ENCODE assay signal across 16 cellular contexts in the genomic region with DNA sequence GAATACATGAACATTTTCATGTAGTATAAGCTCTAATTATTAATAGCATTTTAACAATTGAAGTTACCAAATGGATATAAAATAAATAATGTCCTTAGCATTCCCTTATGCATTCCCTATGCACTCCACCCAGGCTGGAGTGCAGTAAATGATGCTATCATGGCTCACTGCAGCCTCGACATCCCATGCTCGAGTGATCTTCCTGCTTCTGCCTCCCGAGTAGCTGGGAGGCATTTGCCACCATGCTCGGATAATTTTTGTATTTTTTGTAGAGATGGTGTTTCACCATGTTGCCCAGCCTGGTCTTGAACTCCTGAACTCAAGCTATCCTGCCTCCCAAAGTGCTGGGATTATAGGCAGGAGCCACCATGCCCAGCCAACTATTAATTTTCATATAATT.
DNase-seq lines count a peak whose midpoint lies in the region; ATAC-seq and TF ChIP-seq lines count a peak whose summit lies in the region.
"Had no signal": no experiment of that assay in that cellular context is flagged by ENCODE, and none has a peak within 500 bp of the region (broad histone marks: within the 10 kb centered on the region; RNA-seq: fewer than 3 reads in every experiment).

No MANE protein-coding gene starts in this region.

- H3K27ac Mint-ChIP-seq in HFFc6: peak overlapping the region; percentile 94
- H3K27ac Mint-ChIP-seq: CD8-positive, alpha-beta T cell; T-cell had no signal

- H3K36me3 ChIP-seq in RWPE2 (ENCODE audit: low read depth) (peaks cover 10% of the 10 kb centered on the region), thyroid gland (peaks cover 0 to 9% of the 10 kb centered on the region in 2 donors)

- peaks cover 10% of the 10 kb centered on the region for H3K4me1 Mint-ChIP-seq in HFFc6 (ENCODE audit: low read depth)
- H3K4me1 Mint-ChIP-seq: T-cell had no signal

- H3K9me3 Mint-ChIP-seq in HFFc6: no peaks in the 10 kb centered on the region
- H3K9me3 Mint-ChIP-seq: CD8-positive, alpha-beta T cell; T-cell had no signal

- H3K27me3 ChIP-seq in RWPE2 (ENCODE audit: insufficient read depth, poor library complexity, severe bottlenecking) (no peaks in the 10 kb centered on the region), thyroid gland (no peaks in the 10 kb centered on the region)

- no peak for ATAC-seq in RWPE2 (ENCODE audit: low read depth)
- ATAC-seq: CD8-positive, alpha-beta T cell; T-cell had no signal

- peak overlapping the region; percentile 25 for H3K4me3 Mint-ChIP-seq in HFFc6
- H3K4me3 Mint-ChIP-seq: CD8-positive, alpha-beta T cell; T-cell had no signal

- intact Hi-C loops in thyroid gland (cut with DNase I): no loop called here

- H3K27ac ChIP-seq in RWPE2 (ENCODE audit: poor library complexity, severe bottlenecking): peak overlapping the region; percentile 68
- H3K27ac ChIP-seq in thyroid gland: peak overlapping the region; percentile 3 to 70 (median 25)

- peaks cover 11% of the 10 kb centered on the region; the same call in 1 of the 2 replicates for H3K36me3 Mint-ChIP-seq in HFFc6 (ENCODE audit: low read depth)

- H3K4me1 ChIP-seq in RWPE2 (ENCODE audit: insufficient read depth, poor library complexity, severe bottlenecking) (peaks cover 25% of the 10 kb centered on the region), thyroid gland (peaks cover 4 to 20% of the 10 kb centered on the region in 2 donors)

- no peak for TF ChIP-seq CTCF in HFFc6 (IDR thresholded peaks at IDR 0.05)
- TF ChIP-seq CTCF in RWPE2 (IDR thresholded peaks at IDR 0.05; ENCODE audit: poor library complexity, severe bottlenecking): no peak
- TF ChIP-seq CTCF in thyroid gland (IDR thresholded peaks at IDR 0.05): no peak

- WGBS in thyroid gland, 2 donors: 38 to 57% methylated on average over 4 of the region's 4 CpGs

- peaks cover 4% of the 10 kb centered on the region; the same call in 1 of the 2 replicates for H3K27me3 Mint-ChIP-seq in HFFc6 (ENCODE audit: insufficient read depth)
- H3K27me3 Mint-ChIP-seq: T-cell had no signal

- H3K9me3 ChIP-seq in RWPE2 (ENCODE audit: severe bottlenecking): no peaks in the 10 kb centered on the region
- H3K9me3 ChIP-seq in thyroid gland: no peaks in the 10 kb centered on the region

- TF ChIP-seq POLR2A in thyroid gland (IDR thresholded peaks at IDR 0.05): no peak

- H3K4me3 ChIP-seq in RWPE2 (ENCODE audit: severe bottlenecking) (no peak overlapping the region), thyroid gland (replicated peaks in 1 of 3) (no peak overlapping the region)

- DNase-seq in HFFc6 (no peak), RWPE2 (ENCODE audit: low spot score) (no peak), kidney tubule cell (ENCODE audit: low spot score) (peak; percentile 50), thyroid gland (peak; percentile 16 to 24), A172 (ENCODE audit: low spot score) (no peak), SIG-M5 treated with dmso at 0.1 percent for 504 hours (lab: John Stamatoyannopoulos, UW; ENCODE audit: unreplicated experiment) (no peak)
- no peak for DNase-seq in activated CD4-positive, alpha-beta T cell treated with anti-CD3 and anti-CD28 coated beads for 1 hour
- DNase-seq: CD8-positive, alpha-beta T cell; GF-D8; Karpas-422; MV-4-11; NCI-H1417 treated with DMSO at 0.1 percent for 48 hours; NCI-H2171 treated with DMSO at 0.1 percent for 48 hours; NCI-H748 treated with DMSO at 0.1 percent for 48 hours; OCI-M1; T-cell had no signal

Comparison
In these comparisons a context has a peak if more than half of its experiments do, and no peak if none do; other contexts are left out.
1. DNase-seq: peak in kidney tubule cell (single experiment) and thyroid gland (2 of 2); none in HFFc6 (single experiment), RWPE2 (single experiment), A172 (single experiment), activated CD4-positive, alpha-beta T cell treated with anti-CD3 and anti-CD28 coated beads for 1 hour (single experiment) and SIG-M5 treated with dmso at 0.1 percent for 504 hours (single experiment).